ENCODE assay signal across 19 cellular contexts in genomic region chr13:73859841-73860240, GRCh38.
"Had no signal": no experiment of that assay in that cellular context is flagged by ENCODE, and none has a peak within 500 bp of the region (broad histone marks: within the 10 kb centered on the region; RNA-seq: fewer than 3 reads in every experiment).

No MANE protein-coding gene starts in this region.

- H3K27ac Mint-ChIP-seq: activated naive CD8-positive, alpha-beta T cell treated with anti-CD3 and anti-CD28 coated beads, Interleukin-2, amount 10 ng/mL, durations not matched to agents 7 days and 5 days; nephron had no signal

- H3K4me1 ChIP-seq: right atrium auricular region, transverse colon, vagina had no signal

- H3K4me3 Mint-ChIP-seq: activated naive CD8-positive, alpha-beta T cell treated with anti-CD3 and anti-CD28 coated beads, Interleukin-2, amount 10 ng/mL, durations not matched to agents 7 days and 5 days; endodermal cell; nephron had no signal

- H3K4me1 Mint-ChIP-seq: endodermal cell had no signal

- H3K27me3 Mint-ChIP-seq: activated naive CD8-positive, alpha-beta T cell treated with anti-CD3 and anti-CD28 coated beads, Interleukin-2, amount 10 ng/mL, durations not matched to agents 7 days and 5 days had no signal

- H3K4me3 ChIP-seq: right atrium auricular region, skin epidermis, transverse colon, vagina had no signal

- H3K27me3 ChIP-seq: right atrium auricular region, transverse colon, vagina had no signal

- H3K36me3 ChIP-seq: right atrium auricular region, transverse colon, vagina had no signal

- H3K9me3 ChIP-seq: right atrium auricular region, transverse colon, vagina had no signal

- DNase-seq: activated CD4-positive, CD25-positive, alpha-beta regulatory T cell treated with anti-CD3 and anti-CD28 coated beads, Interleukin-2, amount 50 U/mL, for 72 hours; activated CD8-positive, alpha-beta memory T cell treated with anti-CD3 and anti-CD28 coated beads for 24 hours; activated gamma-delta T cell treated with Interleukin-2 at 50 U/mL for 16 hours; activated naive CD8-positive, alpha-beta T cell treated with anti-CD3 and anti-CD28 coated beads, Interleukin-2, amount 10 ng/mL, durations not matched to agents 7 days and 5 days; anterior cingulate cortex; dermis blood vessel endothelial cell; endodermal cell; head of caudate nucleus; mesendoderm; occipital lobe; stimulated activated CD4-positive, alpha-beta T cell treated with anti-CD3 and anti-CD28 coated beads, Interleukin-4, amount 100 ng/mL, for 24 hours; stimulated activated naive CD4-positive, alpha-beta T cell treated with Interleukin-2 at 50 U/mL for 16 hours; SW 1271; T-helper 9 cell; transverse colon had no signal

- H3K9me3 Mint-ChIP-seq: endodermal cell, nephron had no signal

- H3K27ac ChIP-seq: right atrium auricular region, transverse colon, vagina had no signal
